ENCODE assay signal across 8 cellular contexts in the genomic region with DNA sequence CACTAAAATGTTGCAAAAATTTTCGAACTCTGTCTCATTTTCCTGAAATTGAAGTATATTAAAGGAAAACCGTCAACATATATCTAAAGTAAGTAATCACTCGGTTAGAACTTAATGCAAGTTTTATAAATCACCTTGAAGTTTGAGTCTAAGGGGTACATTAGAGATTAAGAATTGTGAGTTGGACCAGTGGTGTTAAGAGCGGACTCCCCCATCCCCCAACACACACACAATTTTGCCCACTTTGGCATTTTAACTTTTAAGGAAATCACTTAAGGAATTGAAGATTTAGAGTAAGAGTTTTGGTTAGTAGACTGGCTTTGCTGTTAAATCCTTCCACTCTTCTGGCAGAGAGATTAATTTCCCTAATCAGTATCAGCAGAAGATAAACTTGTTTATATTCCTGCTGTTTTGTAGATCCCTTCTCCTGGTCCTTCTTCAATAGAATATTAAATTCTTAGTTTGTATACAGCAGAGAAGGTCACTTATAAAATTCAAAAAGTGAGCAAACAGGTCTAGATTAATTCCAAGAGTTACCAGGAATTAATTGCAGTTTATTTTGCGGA. TPM values are rescaled to one million over a fixed set of nuclear protein-coding genes. Genes with fewer than 3 reads are reported as not detected.
DNase-seq lines count a peak whose midpoint lies in the region; ATAC-seq and TF ChIP-seq lines count a peak whose summit lies in the region.

No MANE protein-coding gene starts in this region.

- no peaks in the 10 kb centered on the region for H3K27me3 ChIP-seq in HAP-1 (ENCODE audit: low read depth)
- no peaks in the 10 kb centered on the region for H3K27me3 ChIP-seq in gastroesophageal sphincter

- in situ Hi-C loops in HAP-1 (cut with MboI; ENCODE audit: low sequenced_read_pairs): no loop called here

- 14 to 24% methylated on average over 5 of the region's 5 CpGs for WGBS in gastroesophageal sphincter (ENCODE audit: low coverage in 1 of 2), 2 donors

- H3K27ac Mint-ChIP-seq in T-helper 17 cell: peak overlapping the region; percentile 96

- H3K27ac ChIP-seq in gastroesophageal sphincter: peak overlapping the region; percentile 22 to 100 (median 64)

- no peak for TF ChIP-seq EP300 in gastroesophageal sphincter (IDR thresholded peaks at IDR 0.05)

- peaks cover 21% of the 10 kb centered on the region for H3K4me1 ChIP-seq in HAP-1
- H3K4me1 ChIP-seq in gastroesophageal sphincter: peaks cover 4 to 60% (median 9%) of the 10 kb centered on the region in 3 donors

- H3K36me3 Mint-ChIP-seq in T-helper 17 cell (ENCODE audit: low read depth): no peaks in the 10 kb centered on the region

- H3K9me3 ChIP-seq in HAP-1 (no peaks in the 10 kb centered on the region), T-helper 17 cell (ENCODE audit: control insufficient read depth, low read length, poor library complexity, severe bottlenecking) (no peaks in the 10 kb centered on the region), gastroesophageal sphincter (no peaks in the 10 kb centered on the region)

- H3K4me3 Mint-ChIP-seq in T-helper 17 cell: peak overlapping the region; percentile 96

- TF ChIP-seq POLR2A in gastroesophageal sphincter (IDR thresholded peaks at IDR 0.05): no peak

- H3K27me3 Mint-ChIP-seq in T-helper 17 cell: no peaks in the 10 kb centered on the region

- DNase-seq in HAP-1 (ENCODE audit: low spot score in 2 of 2) (no peak), T-helper 17 cell (no peak), skeletal muscle cell (ENCODE audit: low read depth) (no peak), AG08396 (ENCODE audit: low spot score) (no peak), NCI-H345 treated with DMSO at 0.1 percent for 48 hours (lab: John Stamatoyannopoulos, UW; ENCODE audit: unreplicated experiment) (no peak), OCI-M1 (lab: John Stamatoyannopoulos, UW) (no peak)

- peak overlapping the region; percentile 91 for H3K4me3 ChIP-seq in HAP-1
- H3K4me3 ChIP-seq in gastroesophageal sphincter: peak overlapping the region; percentile 67 to 87
- peak overlapping the region; percentile 89 for H3K4me3 ChIP-seq in skeletal muscle cell (ENCODE audit: low read depth, low read length)

- no peak for TF ChIP-seq CTCF in gastroesophageal sphincter (IDR thresholded peaks at IDR 0.05)

- peaks cover 39% of the 10 kb centered on the region for H3K4me1 Mint-ChIP-seq in T-helper 17 cell

- ATAC-seq in T-helper 17 cell (no peak), gastroesophageal sphincter (no peak), GM18861 (IDR thresholded peaks at IDR 0.05; ENCODE audit: unreplicated experiment) (no peak)

- H3K36me3 ChIP-seq in HAP-1 (replicated peaks) (no peaks in the 10 kb centered on the region), gastroesophageal sphincter (no peaks in the 10 kb centered on the region)

RNA-seq across cellular contexts. Expression of gene HIF1A, which starts 1.5 kb away (rescaled TPM):
- total RNA-seq in T-helper 17 cell (100 to 1,000 TPM; 175 to 204 TPM), gastroesophageal sphincter (100 to 1,000 TPM in 3 of 4 donors, 10 to 100 TPM in 1; 84.3 to 120 (median 111) TPM)
